In genomic region chr14:99704037-99704436, GRCh38 we compare ENCODE assay signal across 35 cellular contexts. TPM values are rescaled to one million over a fixed set of nuclear protein-coding genes. Genes with fewer than 3 reads are reported as not detected.
"Had no signal": no experiment of that assay in that cellular context is flagged by ENCODE, and none has a peak within 500 bp of the region (broad histone marks: within the 10 kb centered on the region; RNA-seq: fewer than 3 reads in every experiment).

No MANE protein-coding gene starts in this region.

- DNase-seq: activated B cell treated with CpG ODN at 0.5 μM for 24 hours; activated CD4-positive, alpha-beta memory T cell treated with anti-CD3 and anti-CD28 coated beads for 36 hours; activated CD4-positive, alpha-beta T cell treated with anti-CD3 and anti-CD28 coated beads for 4 hours; activated CD4-positive, alpha-beta T cell treated with anti-CD3 and anti-CD28 coated beads, Interleukin-2, amount 10 ng/mL, durations not matched to agents 24 days and 14 days; activated CD4-positive, alpha-beta T cell treated with anti-CD3 and anti-CD28 coated beads, Interleukin-2, amount 50 U/mL, for 1 hour; activated CD4-positive, alpha-beta T cell treated with anti-CD3 and anti-CD28 coated beads, Interleukin-2, amount 50 U/mL, for 4 hours; activated CD4-positive, CD25-positive, alpha-beta regulatory T cell treated with anti-CD3 and anti-CD28 coated beads, Interleukin-2, amount 50 U/mL, for 72 hours; activated CD8-positive, alpha-beta memory T cell treated with anti-CD3 and anti-CD28 coated beads, Interleukin-2, amount 50 U/mL, for 4 hours; activated CD8-positive, alpha-beta T cell treated with anti-CD3 and anti-CD28 coated beads for 36 hours; activated gamma-delta T cell treated with Interleukin-2 at 50 U/mL for 16 hours; activated naive CD4-positive, alpha-beta T cell; activated naive CD4-positive, alpha-beta T cell treated with anti-CD3 and anti-CD28 coated beads for 36 hours; activated naive CD4-positive, alpha-beta T cell treated with anti-CD3 and anti-CD28 coated beads, Interleukin-2, amount 50 U/mL, for 16 hours; activated naive CD8-positive, alpha-beta T cell treated with anti-CD3 and anti-CD28 coated beads for 36 hours; activated T-cell treated with anti-CD3 and anti-CD28 coated beads for 4 hours; activated T-cell treated with anti-CD3 and anti-CD28 coated beads, Interleukin-2, amount 50 U/mL, for 1 hour; activated T-cell treated with anti-CD3 and anti-CD28 coated beads, Interleukin-2, amount 50 U/mL, for 4 hours; activated T-cell treated with anti-CD3 and anti-CD28 coated beads, Interleukin-2, amount 50 U/mL, for 72 hours; amniotic stem cell; aorta; body of pancreas; brain microvascular endothelial cell; central memory CD4-positive, alpha-beta T cell; T-helper 2 cell; T-helper 9 cell had no signal

- H3K36me3 ChIP-seq: adrenal gland, brain microvascular endothelial cell, breast epithelium had no signal

- H3K27ac ChIP-seq: adrenal gland, body of pancreas, brain microvascular endothelial cell, breast epithelium, VCaP had no signal

- ATAC-seq: activated CD8-positive, alpha-beta T cell treated with anti-CD3 and anti-CD28 coated beads for 36 hours; activated naive CD4-positive, alpha-beta T cell treated with anti-CD3 and anti-CD28 coated beads, Interleukin-2, amount 50 U/mL, for 72 hours; activated T-cell treated with anti-CD3 and anti-CD28 coated beads, Interleukin-2, amount 50 U/mL, for 4 hours; activated T-cell treated with anti-CD3 and anti-CD28 coated beads, Interleukin-2, amount 50 U/mL, for 72 hours; activated T-helper 17 cell treated with anti-CD3 and anti-CD28 coated beads, Interleukin-2, amount 50 U/mL, for 72 hours; body of pancreas had no signal

- H3K4me1 ChIP-seq: adrenal gland, body of pancreas, breast epithelium had no signal

- H3K4me3 ChIP-seq: adrenal gland, body of pancreas, breast epithelium had no signal

- H3K27me3 ChIP-seq: adrenal gland, body of pancreas, brain microvascular endothelial cell had no signal

- FAIRE-seq: astrocyte, colon, TTC549 had no signal

RNA-seq across cellular contexts. Expression of gene CYP46A1, which starts 19.9 kb away (rescaled TPM):
- total RNA-seq: activated B cell treated with CpG ODN at 0.5 μM for 24 hours; activated T-helper 1 cell treated with anti-CD3 and anti-CD28 coated beads, Interleukin-12 subunit alpha, Interleukin-12 subunit beta, Interleukin-2, Interleukin-4 antibody, amounts not matched to agents 30 ng/mL and 10 ng/mL and 1 ng/mL, durations not matched to agents 14 hours and 24 hours and 36 hours had no signal

RNA-seq across cellular contexts. Expression of gene HHIPL1, which starts 59.1 kb away (rescaled TPM):
- total RNA-seq: activated B cell treated with CpG ODN at 0.5 μM for 24 hours; activated CD4-positive, alpha-beta T cell treated with anti-CD3 and anti-CD28 coated beads, Interleukin-2, amount 10 ng/mL, durations not matched to agents 24 days and 14 days; activated CD8-positive, alpha-beta memory T cell treated with anti-CD3 and anti-CD28 coated beads for 36 hours; activated T-cell treated with anti-CD3 and anti-CD28 coated beads, Interleukin-2, amount 50 U/mL, for 4 hours; activated T-helper 1 cell treated with anti-CD3 and anti-CD28 coated beads, Interleukin-12 subunit alpha, Interleukin-12 subunit beta, Interleukin-2, Interleukin-4 antibody, amounts not matched to agents 30 ng/mL and 10 ng/mL and 1 ng/mL, durations not matched to agents 14 hours and 24 hours and 36 hours had no signal
